In the genomic region with DNA sequence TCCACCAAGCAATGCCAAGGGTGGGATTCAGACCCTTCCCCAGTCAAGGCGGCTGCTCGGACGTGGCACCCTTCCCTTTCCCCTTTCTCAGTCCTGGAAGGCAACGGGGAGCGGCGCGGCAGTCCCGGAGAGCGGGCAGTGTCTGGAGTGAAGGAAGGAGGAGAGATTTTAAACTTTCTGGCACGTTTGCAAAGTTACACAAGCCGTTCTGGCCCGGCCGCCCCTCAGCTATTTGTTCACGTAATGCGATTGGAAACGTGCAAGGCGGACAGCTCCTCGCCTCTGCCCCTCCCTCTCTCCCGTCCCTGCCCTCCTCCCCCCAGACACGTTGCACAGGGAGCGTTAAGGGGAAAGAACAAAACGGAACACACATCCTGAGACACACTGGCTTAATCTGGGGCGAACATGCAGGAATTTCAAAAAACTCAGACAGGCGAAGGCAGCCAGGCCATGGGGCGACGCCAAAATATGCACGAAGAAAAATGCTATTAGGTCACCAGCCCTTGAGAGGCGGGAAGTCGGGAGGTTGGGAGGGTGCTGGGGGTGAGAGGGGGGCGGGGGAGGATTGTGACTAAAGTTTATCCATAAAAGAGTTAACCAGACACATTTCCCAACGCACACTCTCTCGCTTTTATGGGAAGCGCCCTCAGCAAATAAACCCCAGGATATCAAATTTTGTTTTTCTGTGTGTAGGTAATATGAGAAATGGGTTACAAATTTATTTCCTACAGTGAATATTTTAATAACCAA, we compare ENCODE assay signal across 8 cellular contexts. TPM values are rescaled to one million over a fixed set of nuclear protein-coding genes. Genes with fewer than 3 reads are reported as not detected.
DNase-seq lines count a peak whose midpoint lies in the region; ATAC-seq and TF ChIP-seq lines count a peak whose summit lies in the region.

LOX (minus strand) TSS at position 144 of the 750 bp plus-strand sequence. CDS start 274 bp downstream, outside the sequence.

- peak within 1 kb of the TSS; percentile 81 for H3K4me3 ChIP-seq in HUES48 (ENCODE audit: low read depth, low read length)
- peak within 1 kb of the TSS; percentile 49 for H3K4me3 ChIP-seq in neural progenitor cell

- no peaks in the 10 kb centered on the region for H3K36me3 ChIP-seq in HUES48 (ENCODE audit: control insufficient read depth, insufficient read depth, low read length)
- H3K36me3 ChIP-seq in neural progenitor cell, result no peaks in the 10 kb centered on the region

- TF ChIP-seq CTCF in foreskin keratinocyte (conservative IDR thresholded peaks at IDR 0.05) (no peak), neural progenitor cell (IDR thresholded peaks at IDR 0.05) (no peak)

- POLR2A ChIA-PET in activated CD4-positive, alpha-beta memory T cell treated with anti-CD3 and anti-CD28 coated beads, Interleukin-2, amount 10 ng/mL, durations not matched to agents 7 days and 5 days (lab: Charles Lee), result no interaction called here

- peak; percentile 77 for DNase-seq in GDM1 (lab: John Stamatoyannopoulos, UW)
- DNase-seq in activated CD4-positive, alpha-beta memory T cell treated with anti-CD3 and anti-CD28 coated beads, Interleukin-2, amount 10 ng/mL, durations not matched to agents 7 days and 5 days, result no peak
- peak in 1 of 2 donors; percentile 44 for DNase-seq in foreskin keratinocyte
- peak; percentile 77 for DNase-seq in neural progenitor cell (ENCODE audit: low spot score)
- DNase-seq in central memory CD4-positive, alpha-beta T cell, result no peak
- no peak for DNase-seq in stimulated activated CD4-positive, alpha-beta T cell treated with anti-CD3 and anti-CD28 coated beads, Interleukin-4, amount 100 ng/mL, for 4 hours

- H3K4me1 ChIP-seq in HUES48 (ENCODE audit: control insufficient read depth, insufficient read depth, low read length), result peaks cover 12% of the 10 kb centered on the region; the same call in 1 of the 2 replicates
- peaks cover 5% of the 10 kb centered on the region for H3K4me1 ChIP-seq in foreskin keratinocyte
- H3K4me1 ChIP-seq in neural progenitor cell, result peaks cover 5% of the 10 kb centered on the region

- H3K9me3 ChIP-seq in HUES48 (ENCODE audit: control insufficient read depth, insufficient read depth, low read length) (no peaks in the 10 kb centered on the region), neural progenitor cell (ENCODE audit: low read depth) (no peaks in the 10 kb centered on the region)

- H3K9ac ChIP-seq in HUES48 (ENCODE audit: low read depth, low read length) (peak within 1 kb of the TSS; percentile 65), neural progenitor cell (no peak within 1 kb of the TSS)

- H3K27me3 Mint-ChIP-seq in activated CD4-positive, alpha-beta memory T cell treated with anti-CD3 and anti-CD28 coated beads, Interleukin-2, amount 10 ng/mL, durations not matched to agents 7 days and 5 days, result peaks cover 49% of the 10 kb centered on the region
- peaks cover 14% of the 10 kb centered on the region for H3K27me3 Mint-ChIP-seq in neural progenitor cell (ENCODE audit: insufficient read depth, low read depth)

- H3K27me3 ChIP-seq in HUES48 (ENCODE audit: control insufficient read depth, insufficient read depth, low read length) (peaks cover 40% of the 10 kb centered on the region), foreskin keratinocyte (peaks cover 23% of the 10 kb centered on the region), neural progenitor cell (peaks cover 60% of the 10 kb centered on the region)

- no peaks in the 10 kb centered on the region for H4K20me1 ChIP-seq in neural progenitor cell (ENCODE audit: low read depth)

- peaks cover 17% of the 10 kb centered on the region for H3K4me1 Mint-ChIP-seq in activated CD4-positive, alpha-beta memory T cell treated with anti-CD3 and anti-CD28 coated beads, Interleukin-2, amount 10 ng/mL, durations not matched to agents 7 days and 5 days
- peaks cover 19% of the 10 kb centered on the region for H3K4me1 Mint-ChIP-seq in neural progenitor cell

- H3K4me3 Mint-ChIP-seq in activated CD4-positive, alpha-beta memory T cell treated with anti-CD3 and anti-CD28 coated beads, Interleukin-2, amount 10 ng/mL, durations not matched to agents 7 days and 5 days, result peak within 1 kb of the TSS; percentile 50
- H3K4me3 Mint-ChIP-seq in neural progenitor cell, result peak within 1 kb of the TSS; percentile 90

- CTCF ChIA-PET in activated CD4-positive, alpha-beta memory T cell treated with anti-CD3 and anti-CD28 coated beads, Interleukin-2, amount 10 ng/mL, durations not matched to agents 7 days and 5 days (lab: Charles Lee), result no interaction called here

- H3K36me3 Mint-ChIP-seq in activated CD4-positive, alpha-beta memory T cell treated with anti-CD3 and anti-CD28 coated beads, Interleukin-2, amount 10 ng/mL, durations not matched to agents 7 days and 5 days (ENCODE audit: low read depth), result no peaks in the 10 kb centered on the region
- H3K36me3 Mint-ChIP-seq in neural progenitor cell, result no peaks in the 10 kb centered on the region

- no peaks in the 10 kb centered on the region for H3K79me2 ChIP-seq in neural progenitor cell (ENCODE audit: low read depth)

- H3K4me2 ChIP-seq in neural progenitor cell, result peak within 1 kb of the TSS; percentile 97

- H2AFZ ChIP-seq in neural progenitor cell (replicated peaks), result peak within 1 kb of the TSS; percentile 99

- ATAC-seq in foreskin keratinocyte (peak; percentile 60), HG03457 (IDR thresholded peaks at IDR 0.05; ENCODE audit: unreplicated experiment) (no peak)

- no peaks in the 10 kb centered on the region for H3K9me3 Mint-ChIP-seq in activated CD4-positive, alpha-beta memory T cell treated with anti-CD3 and anti-CD28 coated beads, Interleukin-2, amount 10 ng/mL, durations not matched to agents 7 days and 5 days
- no peaks in the 10 kb centered on the region for H3K9me3 Mint-ChIP-seq in neural progenitor cell

- H3K27ac Mint-ChIP-seq in activated CD4-positive, alpha-beta memory T cell treated with anti-CD3 and anti-CD28 coated beads, Interleukin-2, amount 10 ng/mL, durations not matched to agents 7 days and 5 days, result no peak within 1 kb of the TSS
- peak within 1 kb of the TSS; percentile 59 for H3K27ac Mint-ChIP-seq in neural progenitor cell

- no peaks in the 10 kb centered on the region for H3F3A ChIP-seq in neural progenitor cell (ENCODE audit: low read depth)

- H3K27ac ChIP-seq in HUES48 (ENCODE audit: low read depth, low read length), result no peak within 1 kb of the TSS
- no peak within 1 kb of the TSS for H3K27ac ChIP-seq in foreskin keratinocyte
- no peak within 1 kb of the TSS for H3K27ac ChIP-seq in neural progenitor cell

RNA-seq across cellular contexts. Expression of gene LOX, which starts in this region (rescaled TPM):
- under 1 TPM in 1 of 2 experiments, not detected in 1; 0.10 TPM for total RNA-seq in activated CD4-positive, alpha-beta memory T cell treated with anti-CD3 and anti-CD28 coated beads, Interleukin-2, amount 10 ng/mL, durations not matched to agents 7 days and 5 days
- 0.14 and 0.58 TPM in 2 replicates for total RNA-seq in foreskin keratinocyte
- polyA plus RNA-seq in foreskin keratinocyte, result 0.06 and 0.29 TPM in 2 replicates
- 0.09 and 0.11 TPM in 2 replicates for total RNA-seq in neural progenitor cell (ENCODE audit: low replicate concordance)

Comparison
In these comparisons a context has a peak if more than half of its experiments do, and no peak if none do; other contexts are left out.
1. Peak in ATAC-seq in foreskin keratinocyte; RNA of the gene not detected or under 1 TPM.
2. Peak in DNase-seq, H3K4me3 ChIP-seq and H3K4me2 ChIP-seq in neural progenitor cell; RNA of the gene not detected or under 1 TPM.